ENCODE assay signal across 12 cellular contexts in the genomic region with DNA sequence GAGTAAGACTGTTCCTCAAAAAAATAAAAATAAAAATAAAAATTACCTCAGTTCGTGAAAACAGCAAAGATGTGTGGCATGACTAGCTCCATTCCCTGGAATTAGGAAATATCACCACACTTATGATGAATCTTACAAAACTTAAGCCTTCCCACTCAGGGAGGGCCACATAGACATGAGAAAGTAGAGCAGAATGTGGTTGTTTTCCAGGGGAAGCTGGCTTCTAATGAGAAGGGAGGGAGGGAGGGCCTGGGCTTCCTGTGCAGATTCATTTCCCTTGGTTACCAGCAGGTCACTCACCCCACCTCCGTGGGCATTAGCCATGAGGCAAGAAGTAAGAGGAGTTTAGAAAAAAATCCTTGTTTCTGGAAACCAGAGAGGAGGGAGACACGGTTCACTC.
A peak's percentile ranks its signal among the peaks of the same experiment; 100 is the strongest.
DNase-seq lines count a peak whose midpoint lies in the region; ATAC-seq and TF ChIP-seq lines count a peak whose summit lies in the region.
"Had no signal": no experiment of that assay in that cellular context is flagged by ENCODE, and none has a peak within 500 bp of the region (broad histone marks: within the 10 kb centered on the region; RNA-seq: fewer than 3 reads in every experiment).

No MANE protein-coding gene starts in this region.

- H3K36me3 Mint-ChIP-seq in T-helper 2 cell treated with Interferon-gamma antibody and Interleukin-4, amounts not matched to agents 5 μg/mL and 100 μg/mL, for 36 hours (ENCODE audit: low read depth): no peaks in the 10 kb centered on the region
- H3K36me3 Mint-ChIP-seq in H9 (ENCODE audit: insufficient read depth in 1 of 3, low read depth in 3 of 3): no peaks in the 10 kb centered on the region

- TF ChIP-seq CTCF in thyroid gland (IDR thresholded peaks at IDR 0.05) (no peak), H9 (conservative IDR thresholded peaks at IDR 0.05) (no peak)

- no peak overlapping the region for H2AFZ ChIP-seq in H9 (ENCODE audit: low read length)
- H2AFZ ChIP-seq: parathyroid adenoma had no signal

- intact Hi-C loops in left cardiac atrium (cut with DNase I) (loop anchor here in 1 of 2 donors (5.0 kb wide), 1 partner anchor 157 kb away; the partner anchor contains the start of gene CDC42EP3), thyroid gland (cut with DNase I) (no loop called here)

- no peak overlapping the region for H3K4ac ChIP-seq in H9 (ENCODE audit: low read depth, low read length)

- H4K20me1 ChIP-seq in H9 (ENCODE audit: control insufficient read depth, insufficient read depth, insufficient read length): no peaks in the 10 kb centered on the region

- H3K27ac ChIP-seq in thyroid gland (no peak overlapping the region), H9 (ENCODE audit: insufficient read length, low read depth, low read length) (no peak overlapping the region)
- H3K27ac ChIP-seq: parathyroid adenoma had no signal

- no peak overlapping the region for H4K91ac ChIP-seq in H9 (ENCODE audit: insufficient read length, low read depth, low read length)

- H3K4me1 ChIP-seq in thyroid gland: peaks cover 0 to 17% of the 10 kb centered on the region in 2 donors
- no peaks in the 10 kb centered on the region for H3K4me1 ChIP-seq in H9 (ENCODE audit: insufficient read depth, low read length)

- peaks cover 3% of the 10 kb centered on the region for H3K27me3 Mint-ChIP-seq in T-helper 2 cell treated with Interferon-gamma antibody and Interleukin-4, amounts not matched to agents 5 μg/mL and 100 μg/mL, for 36 hours (ENCODE audit: low read depth)
- no peaks in the 10 kb centered on the region; the same call in 1 of the 2 replicates for H3K27me3 Mint-ChIP-seq in H9 (ENCODE audit: low read depth)
- H3K27me3 Mint-ChIP-seq: B cell had no signal

- no peak overlapping the region for H3K14ac ChIP-seq in H9 (ENCODE audit: insufficient read depth, low read length)

- H2BK5ac ChIP-seq in H9 (ENCODE audit: insufficient read length, low read length): no peak overlapping the region

- WGBS in thyroid gland, 2 donors: 41 to 60% methylated on average over 2 to 3 of the region's 3 CpGs
- no CpG with 5 or more reads among the region's 3 CpGs for WGBS in H9 (ENCODE audit: extremely low coverage, insufficient read length, low lambda C conversion rate)

- no peak overlapping the region for H2BK15ac ChIP-seq in H9 (ENCODE audit: low read depth, low read length)

- H4K8ac ChIP-seq in H9 (replicated peaks; ENCODE audit: insufficient read length, low read depth, low read length): no peak overlapping the region

- no peaks in the 10 kb centered on the region for H3K36me3 ChIP-seq in thyroid gland

- no peak overlapping the region for H3K56ac ChIP-seq in H9 (ENCODE audit: insufficient read length, low read depth, low read length)

- peak in 1 of 2 donors; percentile 59 for ATAC-seq in left cardiac atrium
- ATAC-seq: HCT116, Panc1 had no signal

- no peak overlapping the region for H3K9ac ChIP-seq in H9 (ENCODE audit: extremely low read depth, insufficient read length, low read length)
- H3K9ac ChIP-seq: parathyroid adenoma had no signal

- DNase-seq in DMS53 (lab: John Stamatoyannopoulos, UW): peak; percentile 2
- DNase-seq in DMS53 treated with DMSO at 0.1 percent for 48 hours (lab: John Stamatoyannopoulos, UW; ENCODE audit: unreplicated experiment): no peak
- peak; percentile 50 for DNase-seq in UCSD-AML1 (lab: John Stamatoyannopoulos, UW; ENCODE audit: unreplicated experiment)
- peak; percentile 50 for DNase-seq in left cardiac atrium
- peak; percentile 8 to 9 for DNase-seq in thyroid gland
- DNase-seq in T-helper 2 cell treated with Interferon-gamma antibody and Interleukin-4, amounts not matched to agents 5 μg/mL and 100 μg/mL, for 36 hours (ENCODE audit: low spot score): no peak
- no peak for DNase-seq in HuH-7 (ENCODE audit: low spot score)
- DNase-seq in H9: no peak

- H3K27me3 ChIP-seq in thyroid gland (no peaks in the 10 kb centered on the region), H9 (ENCODE audit: insufficient read depth, low read length) (no peaks in the 10 kb centered on the region)

- no peak overlapping the region for H2BK20ac ChIP-seq in H9 (ENCODE audit: low read depth, low read length, poor library complexity, severe bottlenecking)

- no peak overlapping the region for H2BK12ac ChIP-seq in H9 (ENCODE audit: insufficient read length, low read depth, low read length)

- no peaks in the 10 kb centered on the region for H3K23me2 ChIP-seq in H9 (ENCODE audit: insufficient read length, low read depth, low read length, poor library complexity, severe bottlenecking)

- H3K9me3 Mint-ChIP-seq in T-helper 2 cell treated with Interferon-gamma antibody and Interleukin-4, amounts not matched to agents 5 μg/mL and 100 μg/mL, for 36 hours: no peaks in the 10 kb centered on the region
- H3K9me3 Mint-ChIP-seq in H9: no peaks in the 10 kb centered on the region

- no peaks in the 10 kb centered on the region for H3K79me2 ChIP-seq in H9 (ENCODE audit: insufficient read depth, low read length)
- H3K79me2 ChIP-seq: parathyroid adenoma had no signal

- H3K9me3 ChIP-seq in thyroid gland: no peaks in the 10 kb centered on the region
- H3K9me3 ChIP-seq in H9 (ENCODE audit: control insufficient read depth, low read depth, low read length): no peaks in the 10 kb centered on the region

- H3K4me3 ChIP-seq in thyroid gland (replicated peaks in 1 of 3): no peak overlapping the region

- no peak overlapping the region for H3K27ac Mint-ChIP-seq in T-helper 2 cell treated with Interferon-gamma antibody and Interleukin-4, amounts not matched to agents 5 μg/mL and 100 μg/mL, for 36 hours
- H3K27ac Mint-ChIP-seq in H9: no peak overlapping the region
- H3K27ac Mint-ChIP-seq: B cell had no signal

- H3K4me1 Mint-ChIP-seq in T-helper 2 cell treated with Interferon-gamma antibody and Interleukin-4, amounts not matched to agents 5 μg/mL and 100 μg/mL, for 36 hours (ENCODE audit: low read depth): peaks cover 3% of the 10 kb centered on the region
- peaks cover 2 to 13% of the 10 kb centered on the region in 2 experiments for H3K4me1 Mint-ChIP-seq in H9

- H2BK120ac ChIP-seq in H9 (ENCODE audit: low read depth, low read length, poor library complexity, severe bottlenecking): no peak overlapping the region

- no peaks in the 10 kb centered on the region for H3K79me1 ChIP-seq in H9 (ENCODE audit: insufficient read depth, low read depth, low read length, poor library complexity, severe bottlenecking)

- H2AK5ac ChIP-seq in H9 (ENCODE audit: insufficient read length, low read length): no peak overlapping the region

- no peak overlapping the region for H3K23ac ChIP-seq in H9 (ENCODE audit: insufficient read length, low read depth, low read length)

- no peak overlapping the region for H3T11ph ChIP-seq in H9 (ENCODE audit: low read length)

- no peak overlapping the region for H4K5ac ChIP-seq in H9 (ENCODE audit: insufficient read length, low read depth, low read length)

- no peak overlapping the region for H3K18ac ChIP-seq in H9 (ENCODE audit: insufficient read length, low read depth, low read length)

- no peak for TF ChIP-seq POLR2A in thyroid gland (IDR thresholded peaks at IDR 0.05)

- H3K4me2 ChIP-seq in H9 (ENCODE audit: insufficient read depth, insufficient read length, low read length): no peak overlapping the region

- no peak overlapping the region for H3K4me3 Mint-ChIP-seq in T-helper 2 cell treated with Interferon-gamma antibody and Interleukin-4, amounts not matched to agents 5 μg/mL and 100 μg/mL, for 36 hours
- no peak overlapping the region for H3K4me3 Mint-ChIP-seq in H9
- H3K4me3 Mint-ChIP-seq: B cell had no signal

Comparison
In these comparisons a context has a peak if more than half of its experiments do, and no peak if none do; other contexts are left out.
1. DNase-seq: peak in DMS53 (single experiment), UCSD-AML1 (single experiment), left cardiac atrium (single experiment) and thyroid gland (2 of 2); none in DMS53 treated with DMSO at 0.1 percent for 48 hours (single experiment), T-helper 2 cell treated with Interferon-gamma antibody and Interleukin-4, amounts not matched to agents 5 μg/mL and 100 μg/mL, for 36 hours (single experiment), HuH-7 (single experiment) and H9 (single experiment).